In genomic region chr12:50841654-50842531, GRCh38 we compare ENCODE assay signal across 15 cellular contexts. TPM values are rescaled to one million over a fixed set of nuclear protein-coding genes. Genes with fewer than 3 reads are reported as not detected.
"Had no signal": no experiment of that assay in that cellular context is flagged by ENCODE, and none has a peak within 500 bp of the region (broad histone marks: within the 10 kb centered on the region; RNA-seq: fewer than 3 reads in every experiment).

No MANE protein-coding gene starts in this region.

- H3K27me3 ChIP-seq: cardiac muscle cell, SJSA1, upper lobe of right lung had no signal

- H3K36me3 ChIP-seq: cardiac muscle cell, heart left ventricle, neutrophil, prostate gland, SJSA1, upper lobe of right lung had no signal

- H3K9me3 ChIP-seq: neutrophil, prostate gland, upper lobe of right lung had no signal

- DNase-seq: activated CD4-positive, alpha-beta T cell treated with anti-CD3 and anti-CD28 coated beads, Interleukin-2, amount 50 U/mL, for 1 hour; activated gamma-delta T cell treated with Interleukin-2 at 50 U/mL for 16 hours; midbrain; stimulated activated naive CD4-positive, alpha-beta T cell had no signal

- H3K27ac ChIP-seq: cardiac muscle cell, heart left ventricle, neutrophil, SJSA1 had no signal

- H3K4me1 ChIP-seq: prostate gland, SJSA1, upper lobe of right lung had no signal

- H3K4me3 ChIP-seq: cardiac muscle cell, SJSA1 had no signal

- FAIRE-seq: colon, frontal cortex, islet of Langerhans had no signal

RNA-seq across cellular contexts. Expression of gene TMPRSS12, which starts 0.8 kb away (rescaled TPM):
- total RNA-seq: aorta, cardiac muscle cell, fibroblast of lung, frontal cortex, heart left ventricle, SJSA1, upper lobe of right lung had no signal
- polyA plus RNA-seq: aorta, cardiac muscle cell, fibroblast of lung, heart left ventricle had no signal
